33 cellular contexts compared by ENCODE assay signal in genomic region chr1:209707308-209707707, GRCh38. TPM values are rescaled to one million over a fixed set of nuclear protein-coding genes. Genes with fewer than 3 reads are reported as not detected.
DNase-seq lines count a peak whose midpoint lies in the region; ATAC-seq lines count a peak whose summit lies in the region.
"Had no signal": no experiment of that assay in that cellular context is flagged by ENCODE, and none has a peak within 500 bp of the region (broad histone marks: within the 10 kb centered on the region; RNA-seq: fewer than 3 reads in every experiment).

No MANE protein-coding gene starts in this region.

- H3K4me3 ChIP-seq in right cardiac atrium (ENCODE audit: low read length), result no peak overlapping the region
- H3K4me3 ChIP-seq: body of pancreas, hepatocyte, lung, PC-9, sigmoid colon had no signal

- peaks cover 64% of the 10 kb centered on the region for H3K4me1 Mint-ChIP-seq in activated T-cell treated with anti-CD3 and anti-CD28 coated beads, Interleukin-2, amount 50 U/mL, for 24 hours (ENCODE audit: low read depth)
- peaks cover 78% of the 10 kb centered on the region for H3K4me1 Mint-ChIP-seq in activated T-helper 1 cell treated with anti-CD3 and anti-CD28 coated beads, Interleukin-12 subunit alpha, Interleukin-12 subunit beta, Interleukin-2, Interleukin-4 antibody, amounts not matched to agents 30 ng/mL and 10 ng/mL and 1 ng/mL, durations not matched to agents 14 hours and 24 hours and 36 hours (ENCODE audit: low read depth)

- H3K27ac Mint-ChIP-seq in activated T-cell treated with anti-CD3 and anti-CD28 coated beads, Interleukin-2, amount 50 U/mL, for 24 hours, result peak overlapping the region; percentile 31
- peak overlapping the region; percentile 53 for H3K27ac Mint-ChIP-seq in activated T-helper 1 cell treated with anti-CD3 and anti-CD28 coated beads, Interleukin-12 subunit alpha, Interleukin-12 subunit beta, Interleukin-2, Interleukin-4 antibody, amounts not matched to agents 30 ng/mL and 10 ng/mL and 1 ng/mL, durations not matched to agents 14 hours and 24 hours and 36 hours
- H3K27ac Mint-ChIP-seq: activated CD4-positive, alpha-beta T cell treated with anti-CD3 and anti-CD28 coated beads, Interleukin-2, amount 10 ng/mL, durations not matched to agents 7 days and 5 days; CD4-positive, alpha-beta T cell; progenitor cell of endocrine pancreas had no signal

- H3K4me3 Mint-ChIP-seq in activated T-cell treated with anti-CD3 and anti-CD28 coated beads, Interleukin-2, amount 50 U/mL, for 24 hours, result no peak overlapping the region
- no peak overlapping the region for H3K4me3 Mint-ChIP-seq in activated T-helper 1 cell treated with anti-CD3 and anti-CD28 coated beads, Interleukin-12 subunit alpha, Interleukin-12 subunit beta, Interleukin-2, Interleukin-4 antibody, amounts not matched to agents 30 ng/mL and 10 ng/mL and 1 ng/mL, durations not matched to agents 14 hours and 24 hours and 36 hours
- H3K4me3 Mint-ChIP-seq: activated CD4-positive, alpha-beta T cell treated with anti-CD3 and anti-CD28 coated beads, Interleukin-2, amount 10 ng/mL, durations not matched to agents 7 days and 5 days; CD4-positive, alpha-beta T cell; naive thymus-derived CD8-positive, alpha-beta T cell had no signal

- no peaks in the 10 kb centered on the region for H3K9me3 Mint-ChIP-seq in activated T-cell treated with anti-CD3 and anti-CD28 coated beads, Interleukin-2, amount 50 U/mL, for 24 hours
- no peaks in the 10 kb centered on the region for H3K9me3 Mint-ChIP-seq in activated T-helper 1 cell treated with anti-CD3 and anti-CD28 coated beads, Interleukin-12 subunit alpha, Interleukin-12 subunit beta, Interleukin-2, Interleukin-4 antibody, amounts not matched to agents 30 ng/mL and 10 ng/mL and 1 ng/mL, durations not matched to agents 14 hours and 24 hours and 36 hours
- H3K9me3 Mint-ChIP-seq: activated CD4-positive, alpha-beta T cell treated with anti-CD3 and anti-CD28 coated beads, Interleukin-2, amount 10 ng/mL, durations not matched to agents 7 days and 5 days; CD4-positive, alpha-beta T cell; naive thymus-derived CD8-positive, alpha-beta T cell had no signal

- H3K27me3 Mint-ChIP-seq in activated T-cell treated with anti-CD3 and anti-CD28 coated beads, Interleukin-2, amount 50 U/mL, for 24 hours, result no peaks in the 10 kb centered on the region
- H3K27me3 Mint-ChIP-seq in activated T-helper 1 cell treated with anti-CD3 and anti-CD28 coated beads, Interleukin-12 subunit alpha, Interleukin-12 subunit beta, Interleukin-2, Interleukin-4 antibody, amounts not matched to agents 30 ng/mL and 10 ng/mL and 1 ng/mL, durations not matched to agents 14 hours and 24 hours and 36 hours (ENCODE audit: insufficient read depth), result no peaks in the 10 kb centered on the region
- H3K27me3 Mint-ChIP-seq: activated CD4-positive, alpha-beta T cell treated with anti-CD3 and anti-CD28 coated beads, Interleukin-2, amount 10 ng/mL, durations not matched to agents 7 days and 5 days; CD4-positive, alpha-beta T cell; naive thymus-derived CD8-positive, alpha-beta T cell had no signal

- H3K27me3 ChIP-seq in right cardiac atrium (ENCODE audit: control insufficient read depth, insufficient read depth), result no peaks in the 10 kb centered on the region
- H3K27me3 ChIP-seq: body of pancreas, hepatocyte, sigmoid colon had no signal

- H3K4me1 ChIP-seq in right cardiac atrium (ENCODE audit: control insufficient read depth, insufficient read depth, low read length), result no peaks in the 10 kb centered on the region
- H3K4me1 ChIP-seq: body of pancreas, sigmoid colon had no signal

- ATAC-seq in right cardiac atrium, result no peak
- ATAC-seq: body of pancreas; naive thymus-derived CD8-positive, alpha-beta T cell had no signal

- intact Hi-C loops in activated T-helper 1 cell treated with anti-CD3 and anti-CD28 coated beads, Interleukin-12 subunit alpha, Interleukin-12 subunit beta, Interleukin-2, Interleukin-4 antibody, amounts not matched to agents 30 ng/mL and 10 ng/mL and 1 ng/mL, durations not matched to agents 14 hours and 24 hours and 36 hours (cut with micrococcal nuclease), result no loop called here
- intact Hi-C loops in right cardiac atrium (cut with DNase I), result no loop called here

- no peaks in the 10 kb centered on the region for H3K36me3 Mint-ChIP-seq in activated T-cell treated with anti-CD3 and anti-CD28 coated beads, Interleukin-2, amount 50 U/mL, for 24 hours (ENCODE audit: low read depth)
- H3K36me3 Mint-ChIP-seq in activated T-helper 1 cell treated with anti-CD3 and anti-CD28 coated beads, Interleukin-12 subunit alpha, Interleukin-12 subunit beta, Interleukin-2, Interleukin-4 antibody, amounts not matched to agents 30 ng/mL and 10 ng/mL and 1 ng/mL, durations not matched to agents 14 hours and 24 hours and 36 hours (ENCODE audit: low read depth), result peaks cover 47% of the 10 kb centered on the region

- WGBS in right cardiac atrium, result 95% methylated on average over 1 of the region's 1 CpG

- H3K27ac ChIP-seq in epithelial cell of prostate (no peak overlapping the region), right cardiac atrium (ENCODE audit: low read length) (no peak overlapping the region)
- H3K27ac ChIP-seq: body of pancreas, hepatocyte, PC-9, sigmoid colon, VCaP had no signal

- DNase-seq in activated T-cell treated with anti-CD3 and anti-CD28 coated beads, Interleukin-2, amount 50 U/mL, for 24 hours, result no peak
- no peak for DNase-seq in activated T-cell treated with anti-CD3 and anti-CD28 coated beads, Interleukin-2, amount 50 U/mL, for 1 hour
- DNase-seq in EL, result peak; percentile 29
- DNase-seq in activated T-helper 1 cell treated with anti-CD3 and anti-CD28 coated beads, Interleukin-12 subunit alpha, Interleukin-12 subunit beta, Interleukin-2, Interleukin-4 antibody, amounts not matched to agents 30 ng/mL and 10 ng/mL and 1 ng/mL, durations not matched to agents 14 hours and 24 hours and 36 hours (ENCODE audit: low spot score), result no peak
- peak; percentile 12 for DNase-seq in epithelial cell of prostate (ENCODE audit: low read depth, low spot score)
- no peak for DNase-seq in right cardiac atrium
- no peak for DNase-seq in T-helper 1 cell
- DNase-seq in T1000 (lab: John Stamatoyannopoulos, UW), result no peak
- DNase-seq: activated CD4-positive, alpha-beta T cell treated with anti-CD3 and anti-CD28 coated beads, Interleukin-2, amount 10 ng/mL, durations not matched to agents 7 days and 5 days; body of pancreas; CD4-positive, alpha-beta T cell; cerebellar nuclear complex; DND-41; H7; KBM-7; MM.1S; naive thymus-derived CD8-positive, alpha-beta T cell; NCI-H1417; NCI-H2081 treated with DMSO at 0.1 percent for 48 hours; NCI-H226; NCI-H69; PC-9; SHP77 treated with DMSO at 0.1 percent for 48 hours; sigmoid colon; stimulated activated CD4-positive, alpha-beta T cell treated with anti-CD3 and anti-CD28 coated beads, Interleukin-12 subunit alpha, Interleukin-12 subunit beta, amount 100 ng/mL, for 4 hours; stimulated activated CD4-positive, alpha-beta T cell treated with anti-CD3 and anti-CD28 coated beads, Interleukin-4, amount 100 ng/mL, for 24 hours; trophoblast cell had no signal

- H3K9me3 ChIP-seq in right cardiac atrium (ENCODE audit: control insufficient read depth, low read length), result no peaks in the 10 kb centered on the region
- H3K9me3 ChIP-seq: body of pancreas, sigmoid colon had no signal

RNA-seq across cellular contexts. Expression of gene HSD11B1, which starts 2.7 kb away (rescaled TPM):
- total RNA-seq in activated T-helper 1 cell treated with anti-CD3 and anti-CD28 coated beads, Interleukin-12 subunit alpha, Interleukin-12 subunit beta, Interleukin-2, Interleukin-4 antibody, amounts not matched to agents 30 ng/mL and 10 ng/mL and 1 ng/mL, durations not matched to agents 14 hours and 24 hours and 36 hours, result 15.9 and 17.9 TPM in 2 replicates
- total RNA-seq in right cardiac atrium, result 1 to 10 TPM; 1.0 to 4.3 (median 2.7) TPM
- 1.5 TPM for polyA plus RNA-seq in right cardiac atrium
- total RNA-seq: H7; HT-29; naive thymus-derived CD8-positive, alpha-beta T cell; PC-9; progenitor cell of endocrine pancreas had no signal
- polyA plus RNA-seq: hepatocyte had no signal

RNA-seq across cellular contexts. Expression of gene G0S2, which starts 32.1 kb away (rescaled TPM):
- total RNA-seq in activated T-helper 1 cell treated with anti-CD3 and anti-CD28 coated beads, Interleukin-12 subunit alpha, Interleukin-12 subunit beta, Interleukin-2, Interleukin-4 antibody, amounts not matched to agents 30 ng/mL and 10 ng/mL and 1 ng/mL, durations not matched to agents 14 hours and 24 hours and 36 hours, result 501 and 509 TPM in 2 replicates
- 100 to 1,000 TPM in 3 of 4 donors, 10 to 100 TPM in 1; 77.4 to 414 (median 243) TPM for total RNA-seq in right cardiac atrium
- 398 TPM for polyA plus RNA-seq in right cardiac atrium
- total RNA-seq: naive thymus-derived CD8-positive, alpha-beta T cell had no signal
- polyA plus RNA-seq: naive thymus-derived CD8-positive, alpha-beta T cell had no signal

RNA-seq across cellular contexts. Expression of gene TRAF3IP3, which starts 48.5 kb away (rescaled TPM):
- total RNA-seq in activated T-helper 1 cell treated with anti-CD3 and anti-CD28 coated beads, Interleukin-12 subunit alpha, Interleukin-12 subunit beta, Interleukin-2, Interleukin-4 antibody, amounts not matched to agents 30 ng/mL and 10 ng/mL and 1 ng/mL, durations not matched to agents 14 hours and 24 hours and 36 hours, result 378 and 384 TPM in 2 replicates
- 1 to 10 TPM in 3 of 4 donors, under 1 TPM in 1; 0.91 to 2.7 (median 1.4) TPM for total RNA-seq in right cardiac atrium
- polyA plus RNA-seq in right cardiac atrium, result 0.63 TPM
- total RNA-seq: fibroblast of lung, H7, HT-29, PC-9, progenitor cell of endocrine pancreas had no signal
- polyA plus RNA-seq: fibroblast of lung had no signal

RNA-seq across cellular contexts. Expression of gene LAMB3, which starts 55.1 kb away (rescaled TPM):
- total RNA-seq in activated T-helper 1 cell treated with anti-CD3 and anti-CD28 coated beads, Interleukin-12 subunit alpha, Interleukin-12 subunit beta, Interleukin-2, Interleukin-4 antibody, amounts not matched to agents 30 ng/mL and 10 ng/mL and 1 ng/mL, durations not matched to agents 14 hours and 24 hours and 36 hours, result 15.8 and 18.3 TPM in 2 replicates
- 10 to 100 TPM in 2 of 4 donors, 1 to 10 TPM in 2; 3.0 to 13.7 (median 11.0) TPM for total RNA-seq in right cardiac atrium
- 4.9 TPM for polyA plus RNA-seq in right cardiac atrium

Comparison
In these comparisons a context has a peak if more than half of its experiments do, and no peak if none do; other contexts are left out.
1. DNase-seq: peak in EL (single experiment) and epithelial cell of prostate (single experiment); none in activated T-cell treated with anti-CD3 and anti-CD28 coated beads, Interleukin-2, amount 50 U/mL, for 24 hours (single experiment), activated T-cell treated with anti-CD3 and anti-CD28 coated beads, Interleukin-2, amount 50 U/mL, for 1 hour (single experiment), activated T-helper 1 cell treated with anti-CD3 and anti-CD28 coated beads, Interleukin-12 subunit alpha, Interleukin-12 subunit beta, Interleukin-2, Interleukin-4 antibody, amounts not matched to agents 30 ng/mL and 10 ng/mL and 1 ng/mL, durations not matched to agents 14 hours and 24 hours and 36 hours (single experiment), right cardiac atrium (0 of 3), T-helper 1 cell (0 of 5) and T1000 (single experiment).
2. RNA of gene TRAF3IP3, which starts 48.5 kb away (total RNA-seq): 378 to 384 TPM in activated T-helper 1 cell treated with anti-CD3 and anti-CD28 coated beads, Interleukin-12 subunit alpha, Interleukin-12 subunit beta, Interleukin-2, Interleukin-4 antibody, amounts not matched to agents 30 ng/mL and 10 ng/mL and 1 ng/mL, durations not matched to agents 14 hours and 24 hours and 36 hours; 0.91 to 2.7 TPM in right cardiac atrium; every median in the first group is over 100 times any median in the second.